Comparison of ENCODE assay signal across 1 cellular context in genomic region chr2:27771548-27772335, GRCh38.
TF ChIP-seq lines count a peak whose summit lies in the region.

Gene MRPL33, plus strand, starts transcription at chr2:27771719. Its CDS starts 59 bp downstream, at chr2:27771778.

TF ChIP-seq in K562, 482 proteins besides CTCF, POLR2A, EP300 and RAD21 (continued from another document and continues in another):
- TF ChIP-seq RNF219 (CRISPR knock-in tag; IDR thresholded peaks at IDR 0.05) = no peak
- peak; percentile 4; the same call in 1 of the 2 replicates for TF ChIP-seq ZNF316 (IDR thresholded peaks at IDR 0.05)
- TF ChIP-seq NR2C2 (CRISPR knock-in tag; IDR thresholded peaks at IDR 0.05) = peak; percentile 99
- TF ChIP-seq NR2C2 (tag; IDR thresholded peaks at IDR 0.05) = peak; percentile 100
- peak; percentile 50; the same call in 1 of the 2 replicates for TF ChIP-seq SREBF1 (IDR thresholded peaks at IDR 0.05; ENCODE audit: borderline replicate concordance, low read depth, low read length)
- no peak for TF ChIP-seq ZNF449 (CRISPR knock-in tag; IDR thresholded peaks at IDR 0.05)
- TF ChIP-seq U2AF1 (optimal IDR thresholded peaks at IDR 0.05; ENCODE audit: low read depth, low read length) = no peak
- no peak for TF ChIP-seq TSHZ1 (CRISPR knock-in tag; IDR thresholded peaks at IDR 0.05)
- TF ChIP-seq TAF7 (tag; IDR thresholded peaks at IDR 0.05) = 0 out of 2 replicates have a peak, but pooled peaks have one; percentile 13
- peak; percentile 56; the same call in 1 of the 2 replicates for TF ChIP-seq MBD2 (IDR thresholded peaks at IDR 0.05; ENCODE audit: borderline replicate concordance, low read depth)
- TF ChIP-seq HLTF (IDR thresholded peaks at IDR 0.05) = peak; percentile 82
- no peak for TF ChIP-seq PYGO2 (tag; IDR thresholded peaks at IDR 0.05)
- peak; percentile 72 for TF ChIP-seq HINFP (tag; conservative IDR thresholded peaks at IDR 0.05; ENCODE audit: low read depth)
- TF ChIP-seq CREM (IDR thresholded peaks at IDR 0.05; ENCODE audit: low read depth) = peak; percentile 80
- no peak for TF ChIP-seq MITF (IDR thresholded peaks at IDR 0.05)
- TF ChIP-seq RFX7 (CRISPR knock-in tag; IDR thresholded peaks at IDR 0.05) = no peak
- no peak for TF ChIP-seq ETV6 (IDR thresholded peaks at IDR 0.05; ENCODE audit: borderline replicate concordance in 1 of 2, low read depth in 2 of 2, low read length in 1 of 2)
- TF ChIP-seq ETV6 (CRISPR knock-in tag; IDR thresholded peaks at IDR 0.05; ENCODE audit: borderline replicate concordance) = no peak
- TF ChIP-seq TBP (optimal IDR thresholded peaks at IDR 0.05; ENCODE audit: low read depth, low read length) = peak; percentile 80
- TF ChIP-seq COPS2 (conservative IDR thresholded peaks at IDR 0.05) = no peak
- peak; percentile 34; the same call in 1 of the 2 replicates for TF ChIP-seq FOSL1 (tag; conservative IDR thresholded peaks at IDR 0.05)
- no peak for TF ChIP-seq ZFP91 (CRISPR knock-in tag; IDR thresholded peaks at IDR 0.05)
- no peak for TF ChIP-seq CREBBP (IDR thresholded peaks at IDR 0.05; ENCODE audit: low read depth, low read length)
- no peak; the same call in 1 of the 2 replicates for TF ChIP-seq RHOXF2B (CRISPR knock-in tag; conservative IDR thresholded peaks at IDR 0.05)
- no peak for TF ChIP-seq THRAP3 (IDR thresholded peaks at IDR 0.05; ENCODE audit: borderline replicate concordance)
- TF ChIP-seq NCOA4 (IDR thresholded peaks at IDR 0.05; ENCODE audit: partially characterized antibody) = no peak
- no peak for TF ChIP-seq CREB5 (CRISPR knock-in tag; IDR thresholded peaks at IDR 0.05)
- no peak for TF ChIP-seq ARID3B (CRISPR knock-in tag; IDR thresholded peaks at IDR 0.05; ENCODE audit: borderline replicate concordance)
- TF ChIP-seq THRA (IDR thresholded peaks at IDR 0.05) = no peak
- TF ChIP-seq STAT6 (CRISPR knock-in tag; IDR thresholded peaks at IDR 0.05) = no peak
- TF ChIP-seq ELF2 (CRISPR knock-in tag; IDR thresholded peaks at IDR 0.05) = peak; percentile 73; the same call in 1 of the 2 replicates
- TF ChIP-seq GTF2B (IDR thresholded peaks at IDR 0.05; ENCODE audit: extremely low read depth, insufficient read length) = no peak
- no peak for TF ChIP-seq ZBTB8A (IDR thresholded peaks at IDR 0.05; ENCODE audit: partially characterized antibody)
- no peak for TF ChIP-seq DNMT1 (IDR thresholded peaks at IDR 0.05)
- no peak for TF ChIP-seq PTTG1 (tag; IDR thresholded peaks at IDR 0.05; ENCODE audit: low read depth)
